9 cellular contexts compared by ENCODE assay signal in genomic region chr1:147169840-147170674, GRCh38. TPM values are rescaled to one million over a fixed set of nuclear protein-coding genes. Genes with fewer than 3 reads are reported as not detected.
DNase-seq lines count a peak whose midpoint lies in the region; ATAC-seq, FAIRE-seq and TF ChIP-seq lines count a peak whose summit lies in the region.
"Had no signal": no experiment of that assay in that cellular context is flagged by ENCODE, and none has a peak within 500 bp of the region (broad histone marks: within the 10 kb centered on the region; RNA-seq: fewer than 3 reads in every experiment).

No MANE protein-coding gene starts in this region.

- no TSS peak for BruUV-seq in GM12878 (replicated peaks; lab: Mats Ljungman, UMichigan)

- H3K4me1 ChIP-seq in HEK293 (ENCODE audit: control insufficient read depth, insufficient read depth, low read length) (peaks cover 19% of the 10 kb centered on the region), GM12878 (ENCODE audit: control insufficient read depth, insufficient read depth, low read length) (no peaks in the 10 kb centered on the region), mesenchymal stem cell (ENCODE audit: control insufficient read depth, insufficient read depth, low read depth, low read length) (peaks cover 9% of the 10 kb centered on the region), testis (peaks cover 23% of the 10 kb centered on the region)

- no peaks in the 10 kb centered on the region for H4K20me1 ChIP-seq in GM12878 (ENCODE audit: control insufficient read depth, insufficient read depth)

- no peak overlapping the region for H2BK15ac ChIP-seq in mesenchymal stem cell (ENCODE audit: low read depth, poor library complexity, severe bottlenecking)

- no peak overlapping the region for H3K18ac ChIP-seq in mesenchymal stem cell (ENCODE audit: low read depth in 1 of 2, low read length in 2 of 2)

- no peak for ATAC-seq in GM12878
- no peak for ATAC-seq in GM19397 (IDR thresholded peaks at IDR 0.05; ENCODE audit: unreplicated experiment)

- no peak for TF ChIP-seq RAD21 in GM12878 (IDR thresholded peaks at IDR 0.05; ENCODE audit: insufficient read depth, low read depth, low read length)

- H2AFZ ChIP-seq in GM12878 (ENCODE audit: control insufficient read depth, low read depth, low read length) (no peak overlapping the region), mesenchymal stem cell (ENCODE audit: low read depth, low read length) (no peak overlapping the region)

- H2BK12ac ChIP-seq in mesenchymal stem cell (ENCODE audit: low read length in 2 of 2) = no peak overlapping the region

- H3K27me3 ChIP-seq in GM12878 (replicated peaks in 1 of 2; ENCODE audit: control insufficient read depth in 2 of 2, insufficient read depth in 2 of 2, low read length in 1 of 2) = no peaks in the 10 kb centered on the region
- no peaks in the 10 kb centered on the region for H3K27me3 ChIP-seq in mesenchymal stem cell (ENCODE audit: control insufficient read depth in 1 of 2, insufficient read depth in 1 of 2, low read length in 2 of 2)
- no peaks in the 10 kb centered on the region for H3K27me3 ChIP-seq in testis

- no peak overlapping the region for H4K8ac ChIP-seq in mesenchymal stem cell (ENCODE audit: low read length)

- H2BK5ac ChIP-seq in mesenchymal stem cell (ENCODE audit: low read depth, low read length, poor library complexity, severe bottlenecking) = no peak overlapping the region

- SMC1A ChIA-PET in GM12878 (lab: Charles Lee; ENCODE audit: uncharacterized antibody, unreplicated experiment) = interaction anchor here (1.0 to 2.5 kb wide), 2 partner anchors 72 to 74 kb away, joined by 3 to 11 read pairs; partner anchors contain the start of gene CHD1L

- H2BK120ac ChIP-seq in mesenchymal stem cell (ENCODE audit: low read depth, low read length) = no peak overlapping the region

- H3K79me1 ChIP-seq in mesenchymal stem cell (replicated peaks; ENCODE audit: low read length, poor library complexity, severe bottlenecking) = peaks cover 20% of the 10 kb centered on the region

- peak overlapping the region; percentile 88 for H3K4me3 ChIP-seq in AG04449 (ENCODE audit: low read depth, low read length)
- H3K4me3 ChIP-seq in HEK293 (ENCODE audit: low read depth, low read length) = no peak overlapping the region
- peak overlapping the region; percentile 89; the same call in 1 of the 2 replicates for H3K4me3 ChIP-seq in GM12878
- H3K4me3 ChIP-seq in mesenchymal stem cell (ENCODE audit: insufficient read depth in 1 of 2, low read depth in 1 of 2, low read length in 2 of 2) = peak overlapping the region in 1 of 2 experiments; percentile 97
- no peak overlapping the region for H3K4me3 ChIP-seq in testis

- TF ChIP-seq POLR2A in GM12878 (IDR thresholded peaks at IDR 0.05; ENCODE audit: low read depth, low read length) (no peak), testis (IDR thresholded peaks at IDR 0.05) (no peak)

- H4K91ac ChIP-seq in mesenchymal stem cell (ENCODE audit: low read length) = no peak overlapping the region

- POLR2A ChIA-PET in AG04449 (lab: Yijun Ruan, JAX) = interaction anchor here (1.2 to 1.8 kb wide), 3 partner anchors 72 to 85 kb away, joined by 3 to 6 read pairs (median 4); partner anchors contain the start of gene CHD1L
- POLR2A ChIA-PET in HEK293 (lab: Yijun Ruan, JAX) = interaction anchor here (1.6 to 1.9 kb wide), 2 partner anchors 74 to 86 kb away, joined by 4 to 9 read pairs; no protein-coding TSS in a partner anchor
- POLR2A ChIA-PET in GM12878 (lab: Charles Lee) = interaction anchor here (1.3 kb wide), 1 partner anchor 73 kb away, joined by 4 read pairs; no protein-coding TSS in a partner anchor

- no peak overlapping the region for H3K4ac ChIP-seq in mesenchymal stem cell (ENCODE audit: low read depth in 1 of 2, low read length in 2 of 2)

- FAIRE-seq in GM12878 (lab: Jason Lieb, UNC) (no peak), HTR-8/SVneo (lab: Jason Lieb, UNC) (no peak)

- intact Hi-C loops in GM12878 (cut with micrococcal nuclease; ENCODE audit: unreplicated experiment) = loop anchor here (5.0 kb wide), 1 partner anchor 57 kb away; the partner anchor contains the start of gene FMO5
- intact Hi-C loops in testis (cut with DNase I; ENCODE audit: low total_unique reads) = loop anchor here (5.0 kb wide), 2 partner anchors 57 to 72 kb away; partner anchors contain the start of genes CHD1L and FMO5

- 0 out of 2 replicates have a peak overlapping the region, but pooled peaks have one; percentile 9 for H3K9ac ChIP-seq in GM12878 (ENCODE audit: control insufficient read depth, insufficient read depth, low read length)
- peak overlapping the region; percentile 96 for H3K9ac ChIP-seq in mesenchymal stem cell (ENCODE audit: low read length)

- no peak for TF ChIP-seq EP300 in GM12878 (IDR thresholded peaks at IDR 0.05; ENCODE audit: borderline replicate concordance in 1 of 2, control insufficient read depth in 1 of 2, low read depth in 2 of 2, low read length in 2 of 2)

- no peak overlapping the region for H3K14ac ChIP-seq in mesenchymal stem cell (ENCODE audit: low read length in 2 of 2)

- DNase-seq in AG04449 (ENCODE audit: low read depth, low spot score) = no peak
- DNase-seq in GM12878 (ENCODE audit: low read depth, low spot score) = no peak
- DNase-seq in mesenchymal stem cell = peak; percentile 31
- DNase-seq in HTR-8/SVneo (ENCODE audit: insufficient read length, low spot score) = no peak
- no peak for DNase-seq in SKM-1 (lab: John Stamatoyannopoulos, UW; ENCODE audit: unreplicated experiment)
- DNase-seq in testis = no peak
- DNase-seq: posterior cingulate gyrus had no signal

- no peak overlapping the region for H3K23ac ChIP-seq in mesenchymal stem cell (ENCODE audit: low read length in 2 of 2)

- CTCF ChIA-PET in AG04449 (lab: Yijun Ruan, JAX) = interaction anchor here (7.4 kb wide), 1 partner anchor 73 kb away, joined by 77 read pairs; the partner anchor contains the start of gene CHD1L
- CTCF ChIA-PET in HEK293 (lab: Yijun Ruan, JAX) = interaction anchor here (0.7 to 1.7 kb wide), 4 partner anchors 72 to 331 kb away, joined by 3 to 6 read pairs (median 4); partner anchors contain the start of gene CHD1L
- CTCF ChIA-PET in GM12878 (lab: Yijun Ruan, JAX) = interaction anchor here (2.4 to 6.1 kb wide), 2 partner anchors 8 to 72 kb away, joined by 13 to 54 read pairs; partner anchors contain the start of gene CHD1L

- in situ Hi-C loops in GM12878 (cut with MboI) = loop anchor here (5.0 kb wide), 1 partner anchor 77 kb away; no protein-coding TSS in a partner anchor

- RAD21 ChIA-PET in GM12878 (lab: Charles Lee; ENCODE audit: unreplicated experiment) = interaction anchor here (1.1 to 2.3 kb wide), 4 partner anchors 8 to 76 kb away, joined by 3 to 11 read pairs (median 5); partner anchors contain the start of gene CHD1L

- H3K27ac ChIP-seq in HEK293 (ENCODE audit: extremely low read depth, low read depth, low read length) = no peak overlapping the region; the same call in 1 of the 2 replicates
- H3K27ac ChIP-seq in GM12878 (ENCODE audit: control insufficient read depth, insufficient read depth) = no peak overlapping the region; the same call in 1 of the 2 replicates
- H3K27ac ChIP-seq in mesenchymal stem cell (ENCODE audit: low read length, poor library complexity, severe bottlenecking) = no peak overlapping the region
- H3K27ac ChIP-seq in testis = no peak overlapping the region

- 89% methylated on average over 6 of the region's 6 CpGs for WGBS in GM12878 (ENCODE audit: insufficient coverage, insufficient replicate concordance, low lambda C conversion rate, missing lambda C conversion rate)
- WGBS in mesenchymal stem cell = 89% methylated on average over 4 of the region's 6 CpGs
- 64 to 74% methylated on average over 6 of the region's 6 CpGs for WGBS in testis, 2 donors

- TF ChIP-seq CTCF in AG04449 (IDR thresholded peaks at IDR 0.05; ENCODE audit: insufficient read depth, low read length, missing control alignments) = no peak
- no peak for TF ChIP-seq CTCF in HEK293 (tag by site-specific recombination; IDR thresholded peaks at IDR 0.05)
- no peak for TF ChIP-seq CTCF in GM12878 (IDR thresholded peaks at IDR 0.05 in 2 of 3, conservative IDR thresholded peaks at IDR 0.05 in 1 of 3; ENCODE audit: control insufficient read depth in 2 of 3, extremely low read depth in 1 of 3, insufficient read depth in 1 of 3, low read depth in 3 of 3, low read length in 3 of 3)
- no peak for TF ChIP-seq CTCF in testis (IDR thresholded peaks at IDR 0.05)

- H3K9me3 ChIP-seq in HEK293 (ENCODE audit: control insufficient read depth, insufficient read depth, low read depth, low read length) (no peaks in the 10 kb centered on the region), GM12878 (replicated peaks; ENCODE audit: control insufficient read depth, insufficient read depth, low read length) (no peaks in the 10 kb centered on the region), mesenchymal stem cell (ENCODE audit: control insufficient read depth, low read length) (no peaks in the 10 kb centered on the region), testis (no peaks in the 10 kb centered on the region)

- peaks cover 22% of the 10 kb centered on the region for H3K79me2 ChIP-seq in GM12878 (ENCODE audit: control insufficient read depth, insufficient read depth, low read length)

- peak overlapping the region; percentile 76 for H3K4me2 ChIP-seq in GM12878 (ENCODE audit: control insufficient read depth, insufficient read depth)
- no peak overlapping the region for H3K4me2 ChIP-seq in mesenchymal stem cell (ENCODE audit: low read length, poor library complexity, severe bottlenecking)

- H3K36me3 ChIP-seq in HEK293 (ENCODE audit: control insufficient read depth in 2 of 2, insufficient read depth in 1 of 2, low read length in 2 of 2) (peaks cover 5 to 23% of the 10 kb centered on the region in 2 experiments; a peak in 2 of 3 replicates), GM12878 (ENCODE audit: control insufficient read depth in 2 of 2, insufficient read depth in 2 of 2, low read length in 1 of 2) (peaks cover 0 to 2% of the 10 kb centered on the region in 2 experiments; a peak in 1 of 4 replicates), mesenchymal stem cell (ENCODE audit: control insufficient read depth in 1 of 2, insufficient read depth in 2 of 2, low read depth in 1 of 2, low read length in 2 of 2) (peaks cover 0 to 22% of the 10 kb centered on the region in 2 experiments), testis (ENCODE audit: low read depth, missing control alignments) (no peaks in the 10 kb centered on the region)

- H2AK5ac ChIP-seq in mesenchymal stem cell (ENCODE audit: low read length, severe bottlenecking) = no peak overlapping the region

RNA-seq across cellular contexts. Expression of gene PRKAB2, which starts 2.2 kb away (rescaled TPM):
- total RNA-seq in GM12878 (2013; cell fraction: nucleolus; rRNA removed) = 48.3 and 51.0 TPM in 2 replicates
- total RNA-seq in GM12878 (2014; rRNA removed) = 6.2 and 7.6 TPM in 2 replicates
- 7.0 and 7.3 TPM in 2 replicates for total RNA-seq in GM12878 (2014; rRNA removed; fragmentation: Illumina TruSeq; extraction: Trizol)
- total RNA-seq in GM12878 (2021) = 6.6 and 7.5 TPM in 2 replicates
- polyA plus RNA-seq in GM12878 (2011; ENCODE audit: low read depth) = 5.0 TPM
- 26.4 and 32.8 TPM in 2 replicates for polyA plus RNA-seq in GM12878 (2011; rRNA removed)
- 8.9 and 10.3 TPM in 2 replicates for polyA plus RNA-seq in GM12878 (2011; cell fraction: cytosol; rRNA removed)
- polyA plus RNA-seq in GM12878 (2011; cell fraction: nucleus; rRNA removed) = 48.3 and 67.5 TPM in 2 replicates
- 6.4 and 7.7 TPM in 2 replicates for polyA plus RNA-seq in GM12878 (2012)
- 8.8 and 12.5 TPM in 2 replicates for polyA plus RNA-seq in GM12878 (2014; fragmentation: Illumina TruSeq; extraction: Trizol)
- 1 to 10 TPM; 2.2 to 2.7 TPM for polyA plus RNA-seq in GM12878 (2014; fragmentation: Nextera tagmentation; extraction: Ambion mirVana)
- 5.4 and 7.4 TPM in 2 replicates for polyA plus RNA-seq in GM12878 (2014; rRNA removed)
- 1 to 10 TPM; 4.9 to 5.7 TPM for polyA plus RNA-seq in GM12878 (2016; fragmentation: Nextera tagmentation; extraction: Ambion mirVana)
- polyA minus RNA-seq in GM12878 (2011; rRNA and poly(A)+ RNA removed) = 10.5 and 11.3 TPM in 2 replicates
- 4.5 and 4.9 TPM in 2 replicates for polyA minus RNA-seq in GM12878 (2011; cell fraction: cytosol; rRNA and poly(A)+ RNA removed)
- 15.6 and 17.8 TPM in 2 replicates for polyA minus RNA-seq in GM12878 (2011; cell fraction: nucleus; rRNA and poly(A)+ RNA removed)
- polyA plus RNA-seq in mesenchymal stem cell (2013, experiment 1 of 2) = 13.8 TPM
- 14.1 TPM for polyA plus RNA-seq in mesenchymal stem cell (2013, experiment 2 of 2)
- 10 to 100 TPM; 14.6 to 20.7 TPM for total RNA-seq in testis
- polyA plus RNA-seq in testis (ENCODE audit: insufficient read depth, low read depth, low replicate concordance) = 15.5 TPM

RNA-seq across cellular contexts. Expression of gene FMO5, which starts 55.1 kb away (rescaled TPM):
- total RNA-seq in GM12878 (2013; cell fraction: nucleolus; rRNA removed) = 0.37 and 0.52 TPM in 2 replicates
- 0.28 and 0.33 TPM in 2 replicates for total RNA-seq in GM12878 (2014; rRNA removed)
- 0.18 and 0.22 TPM in 2 replicates for total RNA-seq in GM12878 (2014; rRNA removed; fragmentation: Illumina TruSeq; extraction: Trizol)
- total RNA-seq in GM12878 (2021) = 0.10 and 0.24 TPM in 2 replicates
- polyA plus RNA-seq in GM12878 (2011; ENCODE audit: low read depth) = 0.41 TPM
- polyA plus RNA-seq in GM12878 (2011; rRNA removed) = 0.07 and 0.17 TPM in 2 replicates
- 0.07 and 0.13 TPM in 2 replicates for polyA plus RNA-seq in GM12878 (2011; cell fraction: cytosol; rRNA removed)
- polyA plus RNA-seq in GM12878 (2011; cell fraction: nucleus; rRNA removed) = 0.12 TPM in 1 of 2 replicates, not detected in the other
- 0.30 and 0.46 TPM in 2 replicates for polyA plus RNA-seq in GM12878 (2012)
- 0.16 and 1.1 TPM in 2 replicates for polyA plus RNA-seq in GM12878 (2014; fragmentation: Illumina TruSeq; extraction: Trizol)
- under 1 TPM; 0.05 to 0.24 TPM for polyA plus RNA-seq in GM12878 (2014; fragmentation: Nextera tagmentation; extraction: Ambion mirVana)
- 0.03 and 0.09 TPM in 2 replicates for polyA plus RNA-seq in GM12878 (2014; rRNA removed)
- polyA plus RNA-seq in GM12878 (2016; fragmentation: Nextera tagmentation; extraction: Ambion mirVana) = under 1 TPM; 0.51 to 0.58 TPM
- polyA minus RNA-seq in GM12878 (2011; rRNA and poly(A)+ RNA removed) = not detected in 2 replicates
- polyA minus RNA-seq in GM12878 (2011; cell fraction: cytosol; rRNA and poly(A)+ RNA removed) = not detected in 2 replicates
- 0.19 TPM in 1 of 2 replicates, not detected in the other for polyA minus RNA-seq in GM12878 (2011; cell fraction: nucleus; rRNA and poly(A)+ RNA removed)
- 0.51 TPM for polyA plus RNA-seq in mesenchymal stem cell (2013, experiment 1 of 2)
- 0.56 TPM for polyA plus RNA-seq in mesenchymal stem cell (2013, experiment 2 of 2)
- total RNA-seq in testis = 1 to 10 TPM; 6.4 to 9.8 TPM
- 11.0 TPM for polyA plus RNA-seq in testis (ENCODE audit: insufficient read depth, low read depth, low replicate concordance)

Comparison
In these comparisons a context has a peak if more than half of its experiments do, and no peak if none do; other contexts are left out.
1. H3K4me3 ChIP-seq: peak in AG04449 (single experiment) and GM12878 (single experiment); none in HEK293 (single experiment) and testis (0 of 2).
2. RNA of gene FMO5, which starts 55.1 kb away (total RNA-seq): 6.4 to 9.8 TPM in testis; 0.10 to 0.52 TPM in GM12878; every median in the first group is over 4 times any median in the second.